Comparison of ENCODE assay signal across 22 cellular contexts in the genomic region with DNA sequence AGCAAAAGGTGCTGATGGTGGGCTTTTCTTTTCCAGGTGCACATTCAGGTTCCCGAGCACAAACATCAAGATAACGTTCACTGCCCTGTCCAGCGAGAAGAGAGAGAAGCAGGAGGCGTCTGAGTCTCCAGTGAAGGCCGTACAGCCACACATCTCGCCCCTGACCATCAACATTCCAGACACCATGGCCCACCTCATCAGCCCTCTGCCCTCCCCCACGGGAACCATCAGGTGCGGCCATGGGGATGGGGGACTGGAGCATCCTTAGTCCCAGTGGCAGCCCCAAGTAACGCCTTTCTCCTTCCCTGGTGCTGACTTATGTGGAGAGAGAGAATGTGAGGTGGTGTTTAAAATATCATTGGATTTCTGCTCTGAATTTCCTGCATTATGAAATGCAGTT.
"Had no signal": no experiment of that assay in that cellular context is flagged by ENCODE, and none has a peak within 500 bp of the region (broad histone marks: within the 10 kb centered on the region; RNA-seq: fewer than 3 reads in every experiment).

No MANE protein-coding gene starts in this region.

- H3K9me3 Mint-ChIP-seq: neural progenitor cell; stimulated activated naive CD8-positive, alpha-beta T cell treated with anti-CD3 and anti-CD28 coated beads, Interleukin-15, amount 100 ng/mL, for 72 hours had no signal

- H3K36me3 ChIP-seq: thoracic aorta had no signal

- H3K27me3 ChIP-seq: body of pancreas, gastrocnemius medialis, neural progenitor cell, pancreas, right lobe of liver had no signal

- H3K27me3 Mint-ChIP-seq: activated naive CD8-positive, alpha-beta T cell; stimulated activated naive CD8-positive, alpha-beta T cell treated with anti-CD3 and anti-CD28 coated beads, Interleukin-15, amount 100 ng/mL, for 72 hours had no signal

- H3K4me3 Mint-ChIP-seq: activated naive CD8-positive, alpha-beta T cell; neural progenitor cell; stimulated activated naive CD8-positive, alpha-beta T cell treated with anti-CD3 and anti-CD28 coated beads, Interleukin-15, amount 100 ng/mL, for 72 hours had no signal

- H3K4me3 ChIP-seq: body of pancreas, gastrocnemius medialis, neural progenitor cell, pancreas, right lobe of liver, thoracic aorta had no signal

- H3K9ac ChIP-seq: neural progenitor cell had no signal

- H3K4me2 ChIP-seq: neural progenitor cell had no signal

- H3K27ac ChIP-seq: body of pancreas, neural progenitor cell, pancreas, right lobe of liver, thoracic aorta had no signal

- H3K36me3 Mint-ChIP-seq: activated naive CD8-positive, alpha-beta T cell had no signal

- H3K27ac Mint-ChIP-seq: activated naive CD8-positive, alpha-beta T cell; neural progenitor cell had no signal

- ATAC-seq: body of pancreas; gastrocnemius medialis; left ventricle myocardium superior; pancreas; stimulated activated naive CD8-positive, alpha-beta T cell treated with anti-CD3 and anti-CD28 coated beads, Interleukin-15, amount 100 ng/mL, for 72 hours had no signal

- H2AFZ ChIP-seq: neural progenitor cell had no signal

- H3K9me3 ChIP-seq: body of pancreas, gastrocnemius medialis, pancreas, right lobe of liver, thoracic aorta had no signal

- FAIRE-seq: colon, endometrium, pancreas, small intestine had no signal

- DNase-seq: activated CD4-positive, alpha-beta T cell treated with anti-CD3 and anti-CD28 coated beads for 1 hour; activated CD4-positive, alpha-beta T cell treated with anti-CD3 and anti-CD28 coated beads, Interleukin-2, amount 50 U/mL, for 48 hours; activated gamma-delta T cell treated with Interleukin-2 at 50 U/mL for 16 hours; amygdala; body of pancreas; erythroblast; gastrocnemius medialis; head of caudate nucleus; kidney glomerular epithelial cell; left ventricle myocardium superior; pancreas; right lobe of liver; small intestine; stimulated activated CD4-positive, alpha-beta T cell treated with anti-CD3 and anti-CD28 coated beads, Interleukin-15, amount 100 ng/mL, for 24 hours; stimulated activated CD4-positive, alpha-beta T cell treated with anti-CD3 and anti-CD28 coated beads, Interleukin-2, amount 100 ng/mL, for 48 hours; stimulated activated naive CD8-positive, alpha-beta T cell treated with anti-CD3 and anti-CD28 coated beads, Interleukin-15, amount 100 ng/mL, for 72 hours; T-helper 1 cell had no signal
